ENCODE assay signal across 16 cellular contexts in the genomic region with DNA sequence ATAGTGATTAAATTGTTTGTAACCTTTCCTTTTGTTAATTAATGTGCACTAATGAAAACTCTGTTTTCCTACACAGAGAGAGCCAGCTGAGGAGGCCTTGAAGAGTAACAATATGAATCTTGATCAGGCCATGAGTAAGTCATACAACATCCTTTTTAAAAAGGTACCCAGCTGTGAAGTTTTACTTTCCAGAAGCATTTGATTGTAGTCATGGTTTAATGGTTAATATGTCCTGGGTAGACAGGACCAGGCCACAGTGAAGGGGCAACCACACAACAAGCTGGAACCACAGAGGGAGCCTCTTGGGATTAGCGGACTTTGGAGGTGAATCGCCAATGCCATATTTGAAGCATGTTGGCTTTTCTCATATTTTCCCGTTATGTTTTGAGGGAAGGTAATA. TPM values are rescaled to one million over a fixed set of nuclear protein-coding genes. Genes with fewer than 3 reads are reported as not detected.
DNase-seq lines count a peak whose midpoint lies in the region; ATAC-seq, FAIRE-seq and TF ChIP-seq lines count a peak whose summit lies in the region.
"Had no signal": no experiment of that assay in that cellular context is flagged by ENCODE, and none has a peak within 500 bp of the region (broad histone marks: within the 10 kb centered on the region; RNA-seq: fewer than 3 reads in every experiment).

No MANE protein-coding gene starts in this region.

- H3K4me3 Mint-ChIP-seq in CD8-positive, alpha-beta T cell, result no peak overlapping the region
- H3K4me3 Mint-ChIP-seq in activated T-helper 17 cell treated with anti-CD3 and anti-CD28 coated beads, Interleukin-2, amount 50 U/mL, for 72 hours, result no peak overlapping the region
- no peak overlapping the region for H3K4me3 Mint-ChIP-seq in osteocyte (ENCODE audit: unreplicated experiment)
- H3K4me3 Mint-ChIP-seq: CD4-positive, CD25-positive, alpha-beta regulatory T cell; H9 had no signal

- peaks cover 89% of the 10 kb centered on the region for H3K36me3 Mint-ChIP-seq in CD8-positive, alpha-beta T cell
- H3K36me3 Mint-ChIP-seq in activated T-helper 17 cell treated with anti-CD3 and anti-CD28 coated beads, Interleukin-2, amount 50 U/mL, for 72 hours (ENCODE audit: low read depth), result peaks cover 95% of the 10 kb centered on the region
- H3K36me3 Mint-ChIP-seq in osteocyte (ENCODE audit: unreplicated experiment), result peaks cover 56% of the 10 kb centered on the region

- POLR2A ChIA-PET in CD8-positive, alpha-beta T cell (lab: Charles Lee), result no interaction called here

- TF ChIP-seq EP300 in gastroesophageal sphincter (IDR thresholded peaks at IDR 0.05), result no peak

- FAIRE-seq in urothelium cell line (lab: Jason Lieb, UNC), result peak; percentile 50
- FAIRE-seq: G401.6, GM12891, HTR-8/SVneo had no signal

- H3K27me3 Mint-ChIP-seq in CD8-positive, alpha-beta T cell (ENCODE audit: low read depth), result no peaks in the 10 kb centered on the region
- no peaks in the 10 kb centered on the region for H3K27me3 Mint-ChIP-seq in activated T-helper 17 cell treated with anti-CD3 and anti-CD28 coated beads, Interleukin-2, amount 50 U/mL, for 72 hours
- no peaks in the 10 kb centered on the region for H3K27me3 Mint-ChIP-seq in osteocyte (ENCODE audit: unreplicated experiment)
- H3K27me3 Mint-ChIP-seq: CD4-positive, CD25-positive, alpha-beta regulatory T cell had no signal

- intact Hi-C loops in CD8-positive, alpha-beta T cell (cut with DNase I, micrococcal nuclease), result no loop called here

- peaks cover 75% of the 10 kb centered on the region for H3K36me3 ChIP-seq in CD8-positive, alpha-beta T cell (ENCODE audit: insufficient read depth, low read length)
- peaks cover 0 to 100% of the 10 kb centered on the region in 2 donors for H3K36me3 ChIP-seq in gastroesophageal sphincter

- no peak for ATAC-seq in CD8-positive, alpha-beta T cell
- no peak for ATAC-seq in activated T-helper 17 cell treated with anti-CD3 and anti-CD28 coated beads, Interleukin-2, amount 50 U/mL, for 72 hours (replicated peaks)
- ATAC-seq in gastroesophageal sphincter, result no peak
- ATAC-seq: HepG2 had no signal

- no peak for DNase-seq in CD8-positive, alpha-beta T cell
- DNase-seq in kidney glomerular epithelial cell (lab: John Stamatoyannopoulos, UW), result peak; percentile 2
- no peak for DNase-seq in urothelium cell line (ENCODE audit: low spot score)
- no peak for DNase-seq in osteocyte (ENCODE audit: extremely low spot score, unreplicated experiment)
- DNase-seq in EL, result no peak
- DNase-seq: CD4-positive, CD25-positive, alpha-beta regulatory T cell; DMS79; GOT3; H9 had no signal

- WGBS in gastroesophageal sphincter (ENCODE audit: low coverage in 1 of 2), 2 donors, result 95 to 100% methylated on average over 2 to 3 of the region's 3 CpGs

- peak overlapping the region; percentile 64 for H3K27ac Mint-ChIP-seq in CD8-positive, alpha-beta T cell
- H3K27ac Mint-ChIP-seq in activated T-helper 17 cell treated with anti-CD3 and anti-CD28 coated beads, Interleukin-2, amount 50 U/mL, for 72 hours, result peak overlapping the region; percentile 70
- no peak overlapping the region for H3K27ac Mint-ChIP-seq in osteocyte (ENCODE audit: unreplicated experiment)

- no peaks in the 10 kb centered on the region for H3K4me1 ChIP-seq in CD8-positive, alpha-beta T cell (ENCODE audit: insufficient read depth, low read length)
- H3K4me1 ChIP-seq in gastroesophageal sphincter, result peaks cover 0 to 13% (median 0%) of the 10 kb centered on the region in 3 donors

- no peaks in the 10 kb centered on the region for H3K9me3 Mint-ChIP-seq in CD8-positive, alpha-beta T cell
- no peaks in the 10 kb centered on the region for H3K9me3 Mint-ChIP-seq in activated T-helper 17 cell treated with anti-CD3 and anti-CD28 coated beads, Interleukin-2, amount 50 U/mL, for 72 hours
- H3K9me3 Mint-ChIP-seq in osteocyte (ENCODE audit: unreplicated experiment), result no peaks in the 10 kb centered on the region
- H3K9me3 Mint-ChIP-seq: CD4-positive, CD25-positive, alpha-beta regulatory T cell; H9 had no signal

- H3K27ac ChIP-seq in CD8-positive, alpha-beta T cell (ENCODE audit: low read depth, low read length), result no peak overlapping the region
- no peak overlapping the region for H3K27ac ChIP-seq in gastroesophageal sphincter
- H3K27ac ChIP-seq: BLaER1 treated with 17β-estradiol and CSF1 and Interleukin-3, amounts not matched to agents 10 nM and 100 nM had no signal

- no peak for TF ChIP-seq POLR2A in gastroesophageal sphincter (IDR thresholded peaks at IDR 0.05)

- H3K9me3 ChIP-seq in CD8-positive, alpha-beta T cell (ENCODE audit: low read length), result no peaks in the 10 kb centered on the region
- H3K9me3 ChIP-seq in gastroesophageal sphincter, result no peaks in the 10 kb centered on the region
- H3K9me3 ChIP-seq: BLaER1 treated with 17β-estradiol and CSF1 and Interleukin-3, amounts not matched to agents 10 nM and 100 nM had no signal

- no peak for TF ChIP-seq CTCF in CD8-positive, alpha-beta T cell (IDR thresholded peaks at IDR 0.05)
- no peak for TF ChIP-seq CTCF in osteocyte (IDR thresholded peaks at IDR 0.05)
- no peak for TF ChIP-seq CTCF in gastroesophageal sphincter (IDR thresholded peaks at IDR 0.05)

- no peaks in the 10 kb centered on the region for H3K4me1 Mint-ChIP-seq in CD8-positive, alpha-beta T cell (ENCODE audit: low read depth)
- no peaks in the 10 kb centered on the region for H3K4me1 Mint-ChIP-seq in activated T-helper 17 cell treated with anti-CD3 and anti-CD28 coated beads, Interleukin-2, amount 50 U/mL, for 72 hours
- no peaks in the 10 kb centered on the region for H3K4me1 Mint-ChIP-seq in osteocyte (ENCODE audit: unreplicated experiment)
- H3K4me1 Mint-ChIP-seq: CD4-positive, CD25-positive, alpha-beta regulatory T cell; H9 had no signal

- H3K4me3 ChIP-seq in CD8-positive, alpha-beta T cell (ENCODE audit: low read depth, low read length), result no peak overlapping the region
- no peak overlapping the region for H3K4me3 ChIP-seq in gastroesophageal sphincter
- H3K4me3 ChIP-seq: BLaER1 treated with 17β-estradiol and CSF1 and Interleukin-3, amounts not matched to agents 10 nM and 100 nM had no signal

- CTCF ChIA-PET in CD8-positive, alpha-beta T cell (lab: Charles Lee), result interaction anchor here (1.0 kb wide), 1 partner anchor 350 kb away, joined by 3 read pairs; no protein-coding TSS in a partner anchor

- H3K27me3 ChIP-seq in CD8-positive, alpha-beta T cell (ENCODE audit: insufficient read depth, low read length), result no peaks in the 10 kb centered on the region
- H3K27me3 ChIP-seq in gastroesophageal sphincter, result no peaks in the 10 kb centered on the region
- H3K27me3 ChIP-seq: BLaER1 treated with 17β-estradiol and CSF1 and Interleukin-3, amounts not matched to agents 10 nM and 100 nM had no signal

RNA-seq across cellular contexts. Expression of gene TMC6, which starts 55.6 kb away (rescaled TPM):
- 100 to 1,000 TPM; 518 to 535 TPM for total RNA-seq in CD8-positive, alpha-beta T cell
- 100 to 1,000 TPM; 165 to 351 TPM for total RNA-seq in activated T-helper 17 cell treated with anti-CD3 and anti-CD28 coated beads, Interleukin-2, amount 50 U/mL, for 72 hours
- total RNA-seq in osteocyte, result 31.2 and 32.6 TPM in 2 replicates
- total RNA-seq in gastroesophageal sphincter, result 10 to 100 TPM; 12.4 to 19.0 (median 15.5) TPM

RNA-seq across cellular contexts. Expression of gene TMC8, which starts 57.6 kb away (rescaled TPM):
- total RNA-seq in CD8-positive, alpha-beta T cell, result 100 to 1,000 TPM; 312 to 315 TPM
- total RNA-seq in activated T-helper 17 cell treated with anti-CD3 and anti-CD28 coated beads, Interleukin-2, amount 50 U/mL, for 72 hours, result 100 to 1,000 TPM; 126 to 250 TPM
- 0.40 and 0.99 TPM in 2 replicates for total RNA-seq in osteocyte
- 10 to 100 TPM in 1 of 4 donors, 1 to 10 TPM in 3; 1.7 to 12.0 (median 3.0) TPM for total RNA-seq in gastroesophageal sphincter

Comparison
In these comparisons a context has a peak if more than half of its experiments do, and no peak if none do; other contexts are left out.
1. RNA of gene TMC8, which starts 57.6 kb away (total RNA-seq): 312 to 315 TPM in CD8-positive, alpha-beta T cell and 126 to 250 TPM in activated T-helper 17 cell treated with anti-CD3 and anti-CD28 coated beads, Interleukin-2, amount 50 U/mL, for 72 hours; 1.7 to 12.0 TPM in gastroesophageal sphincter and 0.40 to 0.99 TPM in osteocyte; every median in the first group is over 4 times any median in the second.